ENCODE assay signal across 17 cellular contexts in genomic region chr13:38520041-38520440, GRCh38.
DNase-seq lines count a peak whose midpoint lies in the region; TF ChIP-seq lines count a peak whose summit lies in the region.
"Had no signal": no experiment of that assay in that cellular context is flagged by ENCODE, and none has a peak within 500 bp of the region (broad histone marks: within the 10 kb centered on the region; RNA-seq: fewer than 3 reads in every experiment).

No MANE protein-coding gene starts in this region.

- H2BK15ac ChIP-seq in H9 (ENCODE audit: low read depth, low read length) (no peak overlapping the region), mesendoderm (replicated peaks; ENCODE audit: low read depth) (no peak overlapping the region)

- no peaks in the 10 kb centered on the region for H3F3A ChIP-seq in MM.1S (ENCODE audit: insufficient read depth, low read length)

- H3K27ac ChIP-seq in H9 (ENCODE audit: insufficient read length, low read depth, low read length) = no peak overlapping the region
- H3K27ac ChIP-seq in mesendoderm (ENCODE audit: low read depth, low read length) = no peak overlapping the region
- H3K27ac ChIP-seq in MM.1S (ENCODE audit: low read length) = no peak overlapping the region
- H3K27ac ChIP-seq: 22Rv1, BLaER1, C4-2B had no signal

- H3K4me3 Mint-ChIP-seq in H9 = no peak overlapping the region
- H3K4me3 Mint-ChIP-seq: B cell; CD4-positive, CD25-positive, alpha-beta regulatory T cell; CD8-positive, alpha-beta T cell had no signal

- no peak overlapping the region for H3K14ac ChIP-seq in H9 (ENCODE audit: insufficient read depth, low read length)

- H3K36me3 Mint-ChIP-seq in H9 (ENCODE audit: insufficient read depth in 1 of 3, low read depth in 3 of 3) = peaks cover 0 to 9% (median 7%) of the 10 kb centered on the region in 3 experiments; a peak in 6 of 7 replicates
- H3K36me3 Mint-ChIP-seq: CD4-positive, CD25-positive, alpha-beta regulatory T cell; CD8-positive, alpha-beta T cell had no signal

- no peaks in the 10 kb centered on the region for H3K23me2 ChIP-seq in H9 (ENCODE audit: insufficient read length, low read depth, low read length, poor library complexity, severe bottlenecking)

- H3K4me1 Mint-ChIP-seq in H9 = peaks cover 24 to 26% of the 10 kb centered on the region in 2 experiments
- H3K4me1 Mint-ChIP-seq: B cell; CD4-positive, CD25-positive, alpha-beta regulatory T cell had no signal

- H3T11ph ChIP-seq in H9 (ENCODE audit: low read length) = no peak overlapping the region

- no peak overlapping the region for H3K9ac ChIP-seq in H9 (ENCODE audit: extremely low read depth, insufficient read length, low read length)
- H3K9ac ChIP-seq in mesendoderm (ENCODE audit: low read length) = no peak overlapping the region
- no peak overlapping the region for H3K9ac ChIP-seq in MM.1S (ENCODE audit: low read length)
- H3K9ac ChIP-seq: BLaER1 had no signal

- TF ChIP-seq CTCF in H9 (conservative IDR thresholded peaks at IDR 0.05) = no peak
- no peak for TF ChIP-seq CTCF in MM.1S (IDR thresholded peaks at IDR 0.05; ENCODE audit: low read length)

- H3K27me3 Mint-ChIP-seq in H9 (ENCODE audit: low read depth) = no peaks in the 10 kb centered on the region
- H3K27me3 Mint-ChIP-seq: B cell; CD4-positive, CD25-positive, alpha-beta regulatory T cell had no signal

- H3K56ac ChIP-seq in H9 (ENCODE audit: insufficient read length, low read depth, low read length) = no peak overlapping the region
- H3K56ac ChIP-seq in mesendoderm (ENCODE audit: low read length) = no peak overlapping the region

- H3K27me3 ChIP-seq in H9 (ENCODE audit: insufficient read depth, low read length) = no peaks in the 10 kb centered on the region
- H3K27me3 ChIP-seq in mesendoderm (ENCODE audit: insufficient read depth, low read length, poor library complexity) = no peaks in the 10 kb centered on the region
- H3K27me3 ChIP-seq in MM.1S (replicated peaks; ENCODE audit: insufficient read depth, low read length) = no peaks in the 10 kb centered on the region
- H3K27me3 ChIP-seq: BLaER1 had no signal

- no peak overlapping the region for H2AFZ ChIP-seq in H9 (ENCODE audit: low read length)
- no peak overlapping the region for H2AFZ ChIP-seq in MM.1S (ENCODE audit: low read length)

- H3K27ac Mint-ChIP-seq in H9 = peak overlapping the region; percentile 13 to 81 (median 32); a peak in 2 of 7 replicates
- H3K27ac Mint-ChIP-seq: B cell; CD4-positive, CD25-positive, alpha-beta regulatory T cell; CD8-positive, alpha-beta T cell had no signal

- H3K4me1 ChIP-seq in H9 (ENCODE audit: insufficient read depth, low read length) = peaks cover 8% of the 10 kb centered on the region; the same call in 1 of the 2 replicates
- H3K4me1 ChIP-seq in mesendoderm (ENCODE audit: control insufficient read depth, low read depth, low read length) = no peaks in the 10 kb centered on the region
- no peaks in the 10 kb centered on the region for H3K4me1 ChIP-seq in MM.1S (ENCODE audit: low read length)
- H3K4me1 ChIP-seq: BLaER1, Caco-2 had no signal

- DNase-seq in H9 (no peak), SW480 (ENCODE audit: low spot score) (peak; percentile 52), mesendoderm (peak; percentile 71), NCI-H2227 (lab: John Stamatoyannopoulos, UW; ENCODE audit: unreplicated experiment) (no peak), MM.1S (no peak)
- no peak for DNase-seq in activated CD4-positive, alpha-beta T cell treated with anti-CD3 and anti-CD28 coated beads for 4 hours
- DNase-seq: Caco-2; CD4-positive, CD25-positive, alpha-beta regulatory T cell; CD8-positive, alpha-beta T cell; DMS153; DND-41; GOT3; H7 had no signal

- H3K36me3 ChIP-seq in mesendoderm (ENCODE audit: control insufficient read depth, insufficient read depth, low read length) = no peaks in the 10 kb centered on the region
- H3K36me3 ChIP-seq in MM.1S (replicated peaks; ENCODE audit: insufficient read depth, low read length) = no peaks in the 10 kb centered on the region
- H3K36me3 ChIP-seq: BLaER1 had no signal

- no peak overlapping the region for H4K91ac ChIP-seq in H9 (ENCODE audit: insufficient read length, low read depth, low read length)

- WGBS in H9 (ENCODE audit: extremely low coverage, insufficient read length, low lambda C conversion rate) = no CpG with 5 or more reads among the region's 5 CpGs
- no CpG with 5 or more reads among the region's 5 CpGs for WGBS in mesendoderm (ENCODE audit: extremely low coverage, insufficient coverage, low lambda C conversion rate)

- no peak overlapping the region for H3K23ac ChIP-seq in H9 (ENCODE audit: insufficient read length, low read depth, low read length)
- no peak overlapping the region for H3K23ac ChIP-seq in mesendoderm (ENCODE audit: low read length)

- H2AK5ac ChIP-seq in H9 (ENCODE audit: insufficient read length, low read length) = no peak overlapping the region
- H2AK5ac ChIP-seq in mesendoderm (ENCODE audit: low read length) = no peak overlapping the region

- H3K4ac ChIP-seq in H9 (ENCODE audit: low read depth, low read length) (no peak overlapping the region), mesendoderm (ENCODE audit: low read depth, low read length) (no peak overlapping the region)

- H3K79me2 ChIP-seq in H9 (ENCODE audit: insufficient read depth, low read length) (no peaks in the 10 kb centered on the region), mesendoderm (ENCODE audit: control insufficient read depth, insufficient read depth, low read length) (no peaks in the 10 kb centered on the region), MM.1S (ENCODE audit: low read length) (no peaks in the 10 kb centered on the region)

- H4K8ac ChIP-seq in H9 (replicated peaks; ENCODE audit: insufficient read length, low read depth, low read length) (no peak overlapping the region), mesendoderm (ENCODE audit: low read depth, low read length) (no peak overlapping the region)

- H3K18ac ChIP-seq in H9 (ENCODE audit: insufficient read length, low read depth, low read length) (no peak overlapping the region), mesendoderm (ENCODE audit: low read length) (no peak overlapping the region)

- H3K9me2 ChIP-seq in MM.1S (replicated peaks; ENCODE audit: insufficient read depth, low read length) = no peaks in the 10 kb centered on the region

- H3K9me3 ChIP-seq in H9 (ENCODE audit: control insufficient read depth, low read depth, low read length) (no peaks in the 10 kb centered on the region), MM.1S (replicated peaks; ENCODE audit: insufficient read depth, low read length) (no peaks in the 10 kb centered on the region)
- H3K9me3 ChIP-seq: Caco-2 had no signal

- no peaks in the 10 kb centered on the region for H3K79me1 ChIP-seq in H9 (ENCODE audit: insufficient read depth, low read depth, low read length, poor library complexity, severe bottlenecking)
- no peaks in the 10 kb centered on the region for H3K79me1 ChIP-seq in mesendoderm (ENCODE audit: low read length)

- H2BK12ac ChIP-seq in H9 (ENCODE audit: insufficient read length, low read depth, low read length) = no peak overlapping the region

- H4K5ac ChIP-seq in H9 (ENCODE audit: insufficient read length, low read depth, low read length) = no peak overlapping the region
- H4K5ac ChIP-seq in mesendoderm (ENCODE audit: low read length) = no peak overlapping the region

- H2BK120ac ChIP-seq in H9 (ENCODE audit: low read depth, low read length, poor library complexity, severe bottlenecking) = no peak overlapping the region
- H2BK120ac ChIP-seq in mesendoderm (ENCODE audit: low read depth, low read length) = no peak overlapping the region

- H2BK20ac ChIP-seq in H9 (ENCODE audit: low read depth, low read length, poor library complexity, severe bottlenecking) = no peak overlapping the region

- H2BK5ac ChIP-seq in H9 (ENCODE audit: insufficient read length, low read length) (no peak overlapping the region), mesendoderm (ENCODE audit: low read length) (no peak overlapping the region)

- peak overlapping the region; percentile 20 for H3K4me2 ChIP-seq in H9 (ENCODE audit: insufficient read depth, insufficient read length, low read length)
- no peak overlapping the region for H3K4me2 ChIP-seq in mesendoderm (ENCODE audit: low read length)
- no peak overlapping the region for H3K4me2 ChIP-seq in MM.1S (ENCODE audit: low read depth, low read length)
- H3K4me2 ChIP-seq: BLaER1 had no signal

- no peak overlapping the region for H3K4me3 ChIP-seq in mesendoderm (ENCODE audit: low read length)
- H3K4me3 ChIP-seq in MM.1S (ENCODE audit: low read length) = no peak overlapping the region
- H3K4me3 ChIP-seq: BLaER1 had no signal

- peaks cover 3 to 11% of the 10 kb centered on the region in 2 experiments; a peak in 4 of 5 replicates for H3K9me3 Mint-ChIP-seq in H9
- H3K9me3 Mint-ChIP-seq: CD8-positive, alpha-beta T cell had no signal

- H4K20me1 ChIP-seq in H9 (ENCODE audit: control insufficient read depth, insufficient read depth, insufficient read length) = no peaks in the 10 kb centered on the region
- H4K20me1 ChIP-seq in MM.1S (ENCODE audit: insufficient read depth, low read length) = no peaks in the 10 kb centered on the region
- H4K20me1 ChIP-seq: BLaER1 had no signal

Comparison
In these comparisons a context has a peak if more than half of its experiments do, and no peak if none do; other contexts are left out.
1. DNase-seq: peak in SW480 (single experiment) and mesendoderm (single experiment); none in H9 (single experiment), activated CD4-positive, alpha-beta T cell treated with anti-CD3 and anti-CD28 coated beads for 4 hours (0 of 2), NCI-H2227 (single experiment) and MM.1S (single experiment).